Comparison of ENCODE assay signal across 8 cellular contexts in the genomic region with DNA sequence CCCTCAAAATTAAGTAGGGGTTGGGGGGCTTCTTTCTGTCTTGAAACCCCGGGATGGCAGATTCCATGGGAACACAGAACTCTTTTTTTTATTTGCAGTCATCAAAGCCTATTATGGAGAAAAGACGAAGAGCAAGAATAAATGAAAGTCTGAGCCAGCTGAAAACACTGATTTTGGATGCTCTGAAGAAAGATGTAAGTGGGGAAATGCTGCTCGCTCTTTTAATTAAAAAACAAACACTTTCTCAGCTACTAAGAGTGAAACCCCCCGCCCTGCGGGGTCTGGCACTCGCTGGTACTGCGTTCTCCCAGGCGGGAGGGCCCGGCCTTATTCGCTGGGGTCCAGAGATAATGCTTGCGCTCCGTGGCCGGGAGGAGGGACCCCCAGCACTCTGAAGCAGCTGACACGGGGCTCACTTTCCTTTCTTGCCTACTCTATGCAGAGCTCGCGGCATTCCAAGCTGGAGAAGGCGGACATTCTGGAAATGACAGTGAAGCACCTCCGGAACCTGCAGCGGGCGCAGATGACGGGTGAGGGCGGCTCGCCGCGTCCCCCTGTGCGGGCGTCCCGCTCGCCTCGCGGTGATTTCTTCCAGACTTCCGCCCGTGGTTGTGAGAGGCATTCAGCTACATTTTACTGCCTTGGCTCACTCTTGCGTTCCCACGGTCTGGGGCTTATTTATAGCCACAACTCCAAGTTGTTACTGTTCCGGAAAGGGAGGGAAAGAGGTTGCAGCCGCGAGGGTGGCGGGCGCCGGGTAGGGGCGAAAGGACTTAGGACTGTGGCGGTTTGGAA. TPM values are rescaled to one million over a fixed set of nuclear protein-coding genes. Genes with fewer than 3 reads are reported as not detected.
DNase-seq lines count a peak whose midpoint lies in the region; ATAC-seq and TF ChIP-seq lines count a peak whose summit lies in the region.

No MANE protein-coding gene starts in this region.

- peaks cover 17% of the 10 kb centered on the region for H3K36me3 Mint-ChIP-seq in nephron (ENCODE audit: low read depth)

- H3K9me3 Mint-ChIP-seq in nephron, result no peaks in the 10 kb centered on the region

- H3K4me1 ChIP-seq in vagina, result peaks cover 46% of the 10 kb centered on the region

- no peaks in the 10 kb centered on the region for H3K9me3 ChIP-seq in vagina

- no peaks in the 10 kb centered on the region for H3K27me3 ChIP-seq in vagina

- intact Hi-C loops in vagina (cut with DNase I), result loop anchor here (2.0 to 10.0 kb wide), 3 partner anchors 62 to 354 kb away; no protein-coding TSS in a partner anchor

- H3K27ac Mint-ChIP-seq in nephron, result peak overlapping the region; percentile 85 to 97 (median 93)

- no peak for TF ChIP-seq POLR2A in vagina (IDR thresholded peaks at IDR 0.05)

- ATAC-seq in GM19463 (IDR thresholded peaks at IDR 0.05; ENCODE audit: unreplicated experiment), result no peak

- DNase-seq in Daoy (ENCODE audit: low read depth) (peak; percentile 70), LoVo (ENCODE audit: low spot score) (peak; percentile 37), fibroblast of gingiva (ENCODE audit: low read depth) (peak; percentile 28), vagina (ENCODE audit: extremely low spot score in 2 of 2) (peak in 1 of 2 donors; percentile 90), COR-L47 (lab: John Stamatoyannopoulos, UW) (no peak)
- DNase-seq in activated CD8-positive, alpha-beta memory T cell treated with anti-CD3 and anti-CD28 coated beads, Interleukin-2, amount 50 U/mL, for 4 hours, result peak; percentile 28

- H3K4me3 ChIP-seq in vagina, result peak overlapping the region; percentile 63 to 66

- H3K27me3 Mint-ChIP-seq in nephron (ENCODE audit: low read depth), result peaks cover 4% of the 10 kb centered on the region

- H3K27ac ChIP-seq in vagina, result peak overlapping the region; percentile 86

- H3K4me1 Mint-ChIP-seq in nephron, result peaks cover 35% of the 10 kb centered on the region

- TF ChIP-seq CTCF in nephron (IDR thresholded peaks at IDR 0.05; ENCODE audit: unreplicated experiment in 3 of 3) (no peak), vagina (IDR thresholded peaks at IDR 0.05) (no peak)

- H3K4me3 Mint-ChIP-seq in nephron, result peak overlapping the region; percentile 86 to 99 (median 98)

- H3K36me3 ChIP-seq in vagina, result no peaks in the 10 kb centered on the region

RNA-seq across cellular contexts. Expression of gene HES1, which starts 0.8 kb away (rescaled TPM):
- 88.3 and 97.8 TPM in 2 replicates for total RNA-seq in Daoy (2014; rRNA removed; shearing (Covaris generic))
- 191 TPM for total RNA-seq in vagina
